ENCODE assay signal across 29 cellular contexts in the genomic region with DNA sequence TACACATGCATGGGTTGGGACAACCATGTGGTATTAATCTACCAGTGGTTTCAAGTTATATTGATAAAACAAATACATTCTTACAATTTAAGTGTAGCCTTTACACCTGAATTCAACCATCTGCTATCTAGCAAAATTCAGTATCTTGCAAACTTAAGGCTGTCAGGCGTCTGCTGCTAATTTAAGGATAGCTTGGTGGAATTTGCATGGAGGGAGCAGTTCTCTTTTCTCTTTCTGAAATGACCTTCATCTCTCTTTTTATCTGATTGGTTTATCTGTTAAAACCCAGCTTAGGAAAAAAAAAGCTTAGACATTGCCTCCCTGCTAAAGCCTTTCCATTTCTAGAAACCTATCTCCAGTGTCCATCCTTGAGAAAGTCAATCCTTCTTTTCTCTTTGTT.
"Had no signal": no experiment of that assay in that cellular context is flagged by ENCODE, and none has a peak within 500 bp of the region (broad histone marks: within the 10 kb centered on the region; RNA-seq: fewer than 3 reads in every experiment).

No MANE protein-coding gene starts in this region.

- H3K9me3 ChIP-seq: adrenal gland, body of pancreas, breast epithelium had no signal

- DNase-seq: activated B cell treated with CpG ODN at 0.5 μM for 24 hours; activated CD4-positive, alpha-beta memory T cell treated with anti-CD3 and anti-CD28 coated beads for 36 hours; activated CD4-positive, alpha-beta T cell treated with anti-CD3 and anti-CD28 coated beads for 4 hours; activated CD4-positive, alpha-beta T cell treated with anti-CD3 and anti-CD28 coated beads, Interleukin-2, amount 50 U/mL, for 1 hour; activated CD4-positive, CD25-positive, alpha-beta regulatory T cell treated with anti-CD3 and anti-CD28 coated beads, Interleukin-2, amount 50 U/mL, for 72 hours; activated CD8-positive, alpha-beta memory T cell treated with anti-CD3 and anti-CD28 coated beads, Interleukin-2, amount 50 U/mL, for 4 hours; activated gamma-delta T cell treated with Interleukin-2 at 50 U/mL for 16 hours; activated naive CD4-positive, alpha-beta T cell treated with anti-CD3 and anti-CD28 coated beads for 36 hours; activated T-cell treated with anti-CD3 and anti-CD28 coated beads for 4 hours; activated T-cell treated with anti-CD3 and anti-CD28 coated beads, Interleukin-2, amount 50 U/mL, for 4 hours; adrenal gland; body of pancreas; NCI-H1105; NCI-H1417 treated with DMSO at 0.1 percent for 48 hours; NCI-H1694; NCI-H1930; NCI-H2081 treated with DMSO at 0.1 percent for 48 hours; NCI-H226; NCI-H524 treated with DMSO at 0.1 percent for 48 hours; Right ventricle myocardium superior; SW 1271; T-helper 1 cell; T-helper 2 cell; T-helper 9 cell had no signal

- H3K4me1 ChIP-seq: body of pancreas, breast epithelium had no signal

- H3K4me3 Mint-ChIP-seq: activated B cell treated with CpG ODN at 0.5 μM for 24 hours; activated CD4-positive, alpha-beta memory T cell treated with anti-CD3 and anti-CD28 coated beads for 36 hours; activated naive CD4-positive, alpha-beta T cell treated with anti-CD3 and anti-CD28 coated beads for 36 hours; activated T-cell treated with anti-CD3 and anti-CD28 coated beads, Interleukin-2, amount 50 U/mL, for 4 hours; activated T-helper 1 cell treated with anti-CD3 and anti-CD28 coated beads, Interleukin-12 subunit alpha, Interleukin-12 subunit beta, Interleukin-2, Interleukin-4 antibody, amounts not matched to agents 30 ng/mL and 10 ng/mL and 1 ng/mL, durations not matched to agents 14 hours and 24 hours and 36 hours had no signal

- ATAC-seq: activated naive CD4-positive, alpha-beta T cell treated with anti-CD3 and anti-CD28 coated beads, Interleukin-2, amount 50 U/mL, for 72 hours; activated T-cell treated with anti-CD3 and anti-CD28 coated beads, Interleukin-2, amount 50 U/mL, for 4 hours; body of pancreas had no signal

- H3K4me2 ChIP-seq: KMS-11 had no signal

- H3K9ac ChIP-seq: KMS-11 had no signal

- H3K27ac Mint-ChIP-seq: activated B cell treated with CpG ODN at 0.5 μM for 24 hours; activated CD4-positive, alpha-beta memory T cell treated with anti-CD3 and anti-CD28 coated beads for 36 hours; activated naive CD4-positive, alpha-beta T cell treated with anti-CD3 and anti-CD28 coated beads for 36 hours; activated naive CD4-positive, alpha-beta T cell treated with anti-CD3 and anti-CD28 coated beads, Interleukin-2, amount 50 U/mL, for 72 hours; activated T-helper 1 cell treated with anti-CD3 and anti-CD28 coated beads, Interleukin-12 subunit alpha, Interleukin-12 subunit beta, Interleukin-2, Interleukin-4 antibody, amounts not matched to agents 30 ng/mL and 10 ng/mL and 1 ng/mL, durations not matched to agents 14 hours and 24 hours and 36 hours had no signal

- H3K27ac ChIP-seq: adrenal gland, body of pancreas, breast epithelium, KMS-11, VCaP had no signal

- H3K36me3 ChIP-seq: adrenal gland, breast epithelium had no signal

- H3K4me3 ChIP-seq: adrenal gland, body of pancreas, breast epithelium had no signal

- H3K27me3 Mint-ChIP-seq: activated B cell treated with CpG ODN at 0.5 μM for 24 hours; activated CD4-positive, alpha-beta memory T cell treated with anti-CD3 and anti-CD28 coated beads for 36 hours had no signal

- H3K27me3 ChIP-seq: adrenal gland, body of pancreas, breast epithelium had no signal

- H3K9me3 Mint-ChIP-seq: activated CD4-positive, alpha-beta memory T cell treated with anti-CD3 and anti-CD28 coated beads for 36 hours; activated naive CD4-positive, alpha-beta T cell treated with anti-CD3 and anti-CD28 coated beads for 36 hours; activated naive CD4-positive, alpha-beta T cell treated with anti-CD3 and anti-CD28 coated beads, Interleukin-2, amount 50 U/mL, for 72 hours; activated T-cell treated with anti-CD3 and anti-CD28 coated beads, Interleukin-2, amount 50 U/mL, for 4 hours; activated T-helper 1 cell treated with anti-CD3 and anti-CD28 coated beads, Interleukin-12 subunit alpha, Interleukin-12 subunit beta, Interleukin-2, Interleukin-4 antibody, amounts not matched to agents 30 ng/mL and 10 ng/mL and 1 ng/mL, durations not matched to agents 14 hours and 24 hours and 36 hours had no signal
